Comparison of ENCODE assay signal across 19 cellular contexts in the genomic region with DNA sequence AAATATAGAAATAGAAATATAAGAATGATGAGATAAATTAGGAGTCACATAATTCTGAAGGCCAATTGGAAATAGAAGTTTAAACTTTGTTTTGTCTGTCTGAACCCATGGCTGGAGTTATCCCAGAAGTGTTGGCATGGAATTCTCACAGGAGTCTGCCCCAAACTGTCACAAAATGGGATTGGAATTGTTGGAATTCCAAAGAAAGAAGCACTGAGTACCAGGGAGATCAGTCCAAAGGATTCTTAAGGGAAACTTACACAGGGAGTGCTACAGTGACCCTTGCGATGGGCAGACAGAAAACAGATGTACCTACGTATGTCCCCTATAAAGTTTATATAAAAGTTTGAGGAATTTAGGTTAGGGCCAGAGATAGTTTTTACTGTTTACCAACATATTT.
A peak's percentile ranks its signal among the peaks of the same experiment; 100 is the strongest.
DNase-seq lines count a peak whose midpoint lies in the region; ATAC-seq, FAIRE-seq and TF ChIP-seq lines count a peak whose summit lies in the region.
"Had no signal": no experiment of that assay in that cellular context is flagged by ENCODE, and none has a peak within 500 bp of the region (broad histone marks: within the 10 kb centered on the region; RNA-seq: fewer than 3 reads in every experiment).

No MANE protein-coding gene starts in this region.

- DNase-seq in NT2/D1 (ENCODE audit: low read depth, low spot score), result peak; percentile 2
- DNase-seq in H1 (ENCODE audit: low read depth in 1 of 2, low spot score in 2 of 2), result no peak
- DNase-seq in mesendoderm, result peak; percentile 60
- no peak for DNase-seq in osteocyte (ENCODE audit: extremely low spot score, unreplicated experiment)
- no peak for DNase-seq in body of pancreas
- DNase-seq in cerebellar cortex (ENCODE audit: low spot score), result no peak
- no peak for DNase-seq in SK-N-SH
- no peak for DNase-seq in NOMO-1 treated with DMSO at 0.1 percent for 48 hours (lab: John Stamatoyannopoulos, UW; ENCODE audit: unreplicated experiment)
- DNase-seq: C1 segment of cervical spinal cord; Calu3; CD4-positive, alpha-beta memory T cell; COR-L47; DMS53; DMS79 treated with DMSO at 0.1 percent for 48 hours; GM23248; HCEC 1CT had no signal

- FAIRE-seq in H1 (lab: Jason Lieb, UNC), result peak; percentile 42
- FAIRE-seq: G401.6, GM12892, H54 had no signal

- no peak for TF ChIP-seq RAD21 in H1 (IDR thresholded peaks at IDR 0.05 in 1 of 2, conservative IDR thresholded peaks at IDR 0.05 in 1 of 2; ENCODE audit: low read depth in 2 of 2, low read length in 2 of 2)
- TF ChIP-seq RAD21 in SK-N-SH (IDR thresholded peaks at IDR 0.05; ENCODE audit: low read length), result no peak

- TF ChIP-seq EP300 in H1 (IDR thresholded peaks at IDR 0.05; ENCODE audit: borderline replicate concordance in 1 of 2, low read depth in 2 of 2, low read length in 2 of 2) (no peak), SK-N-SH (IDR thresholded peaks at IDR 0.05; ENCODE audit: borderline replicate concordance in 1 of 2, low read depth in 1 of 2, low read length in 1 of 2) (no peak)

- no peaks in the 10 kb centered on the region for H3K79me2 ChIP-seq in H1 (ENCODE audit: control insufficient read depth in 1 of 2, insufficient read depth in 2 of 2, low read length in 2 of 2)
- H3K79me2 ChIP-seq in mesendoderm (ENCODE audit: control insufficient read depth, insufficient read depth, low read length), result no peaks in the 10 kb centered on the region
- no peaks in the 10 kb centered on the region for H3K79me2 ChIP-seq in SK-N-SH (ENCODE audit: insufficient read depth)

- no peaks in the 10 kb centered on the region for H3K23me2 ChIP-seq in H1 (ENCODE audit: low read depth, low read length)

- H3K14ac ChIP-seq in H1 (ENCODE audit: insufficient read length), result no peak overlapping the region

- H3K56ac ChIP-seq in H1 (replicated peaks; ENCODE audit: insufficient read length, low read depth, low read length) (no peak overlapping the region), mesendoderm (ENCODE audit: low read length) (no peak overlapping the region)

- POLR2A ChIA-PET in H1 (lab: Charles Lee; ENCODE audit: partially characterized antibody), result no interaction called here
- POLR2A ChIA-PET in SK-N-SH (lab: Yijun Ruan, JAX), result no interaction called here

- H3K4ac ChIP-seq in H1 (replicated peaks; ENCODE audit: insufficient read length, low read depth, low read length), result no peak overlapping the region
- H3K4ac ChIP-seq in mesendoderm (ENCODE audit: low read depth, low read length), result no peak overlapping the region

- H3K27me3 ChIP-seq in NT2/D1 (ENCODE audit: insufficient read depth, insufficient read length) (no peaks in the 10 kb centered on the region), H1 (replicated peaks in 1 of 4; ENCODE audit: control insufficient read depth in 3 of 4, extremely low read depth in 1 of 4, insufficient read depth in 3 of 4, low read length in 3 of 4) (no peaks in the 10 kb centered on the region), mesendoderm (ENCODE audit: insufficient read depth, low read length, poor library complexity) (no peaks in the 10 kb centered on the region), body of pancreas (no peaks in the 10 kb centered on the region), SK-N-SH (ENCODE audit: insufficient read depth) (no peaks in the 10 kb centered on the region)

- intact Hi-C loops in body of pancreas (cut with DNase I), result no loop called here

- H4K91ac ChIP-seq in H1 (replicated peaks; ENCODE audit: insufficient read length, low read length), result no peak overlapping the region

- peaks cover 7% of the 10 kb centered on the region for H3K9me3 Mint-ChIP-seq in osteocyte (ENCODE audit: unreplicated experiment)

- H3K4me3 Mint-ChIP-seq in osteocyte (ENCODE audit: unreplicated experiment), result no peak overlapping the region
- H3K4me3 Mint-ChIP-seq: CD4-positive, alpha-beta memory T cell had no signal

- H4K5ac ChIP-seq in H1 (ENCODE audit: insufficient read length, low read depth, low read length) (no peak overlapping the region), mesendoderm (ENCODE audit: low read length) (no peak overlapping the region)

- no peak overlapping the region for H3K4me2 ChIP-seq in H1 (ENCODE audit: insufficient read depth in 1 of 2, low read depth in 2 of 2, low read length in 2 of 2)
- no peak overlapping the region for H3K4me2 ChIP-seq in mesendoderm (ENCODE audit: low read length)
- no peak overlapping the region for H3K4me2 ChIP-seq in SK-N-SH

- H3K18ac ChIP-seq in H1 (ENCODE audit: extremely low read depth, low read length) (no peak overlapping the region), mesendoderm (ENCODE audit: low read length) (no peak overlapping the region)

- TF ChIP-seq POLR2A in H1 (IDR thresholded peaks at IDR 0.05; ENCODE audit: control extremely low read depth in 1 of 2, low read depth in 2 of 2, low read length in 2 of 2), result no peak
- TF ChIP-seq POLR2A in body of pancreas (IDR thresholded peaks at IDR 0.05), result no peak

- H3K9me3 ChIP-seq in NT2/D1 (ENCODE audit: insufficient read depth, low read length) (no peaks in the 10 kb centered on the region), H1 (ENCODE audit: insufficient read depth in 2 of 2, low read depth in 1 of 2, low read length in 1 of 2) (no peaks in the 10 kb centered on the region), body of pancreas (peaks cover 0 to 5% (median 0%) of the 10 kb centered on the region in 3 donors), SK-N-SH (no peaks in the 10 kb centered on the region; the same call in 1 of the 2 replicates)

- H2BK12ac ChIP-seq in H1 (ENCODE audit: low read depth, low read length), result no peak overlapping the region

- H2AK5ac ChIP-seq in H1 (ENCODE audit: low read depth, low read length) (no peak overlapping the region), mesendoderm (ENCODE audit: low read length) (no peak overlapping the region)

- H3K4me1 ChIP-seq in NT2/D1 (ENCODE audit: insufficient read depth, insufficient read length) (no peaks in the 10 kb centered on the region), H1 (replicated peaks in 1 of 4; ENCODE audit: control insufficient read depth in 3 of 4, insufficient read depth in 4 of 4, low read length in 3 of 4) (no peaks in the 10 kb centered on the region), mesendoderm (ENCODE audit: control insufficient read depth, low read depth, low read length) (no peaks in the 10 kb centered on the region), body of pancreas (no peaks in the 10 kb centered on the region), SK-N-SH (ENCODE audit: control insufficient read depth in 1 of 2, insufficient read depth in 2 of 2, low read depth in 1 of 2, low read length in 1 of 2) (no peaks in the 10 kb centered on the region)

- H3K79me1 ChIP-seq in H1 (ENCODE audit: low read depth, low read length) (no peaks in the 10 kb centered on the region), mesendoderm (ENCODE audit: low read length) (no peaks in the 10 kb centered on the region)

- no peak overlapping the region for H2BK20ac ChIP-seq in H1 (ENCODE audit: low read length)

- H3K27me3 Mint-ChIP-seq in osteocyte (ENCODE audit: unreplicated experiment), result no peaks in the 10 kb centered on the region
- H3K27me3 Mint-ChIP-seq: CD4-positive, alpha-beta memory T cell had no signal

- H2BK15ac ChIP-seq in H1 (ENCODE audit: low read length), result no peak overlapping the region
- H2BK15ac ChIP-seq in mesendoderm (replicated peaks; ENCODE audit: low read depth), result no peak overlapping the region

- H2AFZ ChIP-seq in H1 (ENCODE audit: low read length) (no peak overlapping the region), SK-N-SH (ENCODE audit: low read depth) (no peak overlapping the region)
- H2AFZ ChIP-seq: GM23248 had no signal

- no peak overlapping the region for H3K23ac ChIP-seq in H1 (ENCODE audit: insufficient read length)
- no peak overlapping the region for H3K23ac ChIP-seq in mesendoderm (ENCODE audit: low read length)

- no peaks in the 10 kb centered on the region for H3K9me2 ChIP-seq in SK-N-SH

- 95% methylated on average over 2 of the region's 2 CpGs; no CpG with 5 or more reads in 1 of the 2 experiments for WGBS in H1 (ENCODE audit: extremely low coverage in 1 of 2, insufficient coverage in 1 of 2, insufficient read length in 1 of 2, insufficient replicate concordance in 2 of 2, low coverage in 1 of 2, low lambda C conversion rate in 2 of 2, missing lambda C conversion rate in 1 of 2), 2 experiments
- no CpG with 5 or more reads among the region's 2 CpGs for WGBS in mesendoderm (ENCODE audit: extremely low coverage, insufficient coverage, low lambda C conversion rate)
- 62 to 63% methylated on average over 2 of the region's 2 CpGs for WGBS in body of pancreas, 2 donors
- WGBS in SK-N-SH (ENCODE audit: low lambda C conversion rate), result 54% methylated on average over 2 of the region's 2 CpGs

- no peaks in the 10 kb centered on the region for H3K36me3 ChIP-seq in NT2/D1 (ENCODE audit: insufficient read depth, insufficient read length, low read length)
- no peaks in the 10 kb centered on the region for H3K36me3 ChIP-seq in H1 (ENCODE audit: control insufficient read depth in 2 of 4, insufficient read depth in 4 of 4, low read length in 3 of 4)
- no peaks in the 10 kb centered on the region for H3K36me3 ChIP-seq in mesendoderm (ENCODE audit: control insufficient read depth, insufficient read depth, low read length)
- H3K36me3 ChIP-seq in body of pancreas (replicated peaks in 1 of 2; ENCODE audit: insufficient read depth in 1 of 2, low read depth in 2 of 2), result no peaks in the 10 kb centered on the region
- no peaks in the 10 kb centered on the region for H3K36me3 ChIP-seq in SK-N-SH (replicated peaks in 1 of 2; ENCODE audit: control insufficient read depth in 1 of 2, insufficient read depth in 2 of 2, low read length in 1 of 2)

- H3K27ac Mint-ChIP-seq in osteocyte (ENCODE audit: unreplicated experiment), result peak overlapping the region; percentile 64
- H3K27ac Mint-ChIP-seq: CD4-positive, alpha-beta memory T cell had no signal

- ATAC-seq in body of pancreas, result no peak

- H4K8ac ChIP-seq in H1 (ENCODE audit: extremely low read depth, insufficient read depth, low read length), result no peak overlapping the region
- H4K8ac ChIP-seq in mesendoderm (ENCODE audit: low read depth, low read length), result no peak overlapping the region

- H3F3A ChIP-seq in SK-N-SH (replicated peaks; ENCODE audit: insufficient read depth), result no peaks in the 10 kb centered on the region

- CTCF ChIA-PET in H1 (lab: Charles Lee; ENCODE audit: partially characterized antibody) (no interaction called here), SK-N-SH (lab: Yijun Ruan, JAX) (no interaction called here)

- H3K4me1 Mint-ChIP-seq in osteocyte (ENCODE audit: unreplicated experiment), result peaks cover 13% of the 10 kb centered on the region
- H3K4me1 Mint-ChIP-seq: CD4-positive, alpha-beta memory T cell had no signal

- no peaks in the 10 kb centered on the region for H4K20me1 ChIP-seq in H1 (replicated peaks in 1 of 2; ENCODE audit: control insufficient read depth in 1 of 2, insufficient read depth in 2 of 2, low read length in 2 of 2)
- H4K20me1 ChIP-seq in SK-N-SH (ENCODE audit: insufficient read depth), result no peaks in the 10 kb centered on the region

- H2BK5ac ChIP-seq in H1 (ENCODE audit: low read depth, low read length) (no peak overlapping the region), mesendoderm (ENCODE audit: low read length) (no peak overlapping the region)

- TF ChIP-seq CTCF in H1 (IDR thresholded peaks at IDR 0.05; ENCODE audit: control extremely low read depth in 1 of 3, insufficient read depth in 1 of 3, low read depth in 1 of 3, low read length in 3 of 3) (no peak), osteocyte (IDR thresholded peaks at IDR 0.05) (no peak), body of pancreas (IDR thresholded peaks at IDR 0.05) (no peak), SK-N-SH (IDR thresholded peaks at IDR 0.05) (no peak)

- H3K36me3 Mint-ChIP-seq in osteocyte (ENCODE audit: unreplicated experiment), result peaks cover 6% of the 10 kb centered on the region
- H3K36me3 Mint-ChIP-seq: CD4-positive, alpha-beta memory T cell had no signal

- H3K27ac ChIP-seq in H1 (ENCODE audit: low read depth, low read length), result no peak overlapping the region
- H3K27ac ChIP-seq in mesendoderm (ENCODE audit: low read depth, low read length), result no peak overlapping the region
- H3K27ac ChIP-seq in body of pancreas, result no peak overlapping the region
- no peak overlapping the region for H3K27ac ChIP-seq in SK-N-SH (ENCODE audit: low read depth in 2 of 2, low read length in 1 of 2)
- H3K27ac ChIP-seq: GM23248 had no signal

- no peak overlapping the region for H3K9ac ChIP-seq in NT2/D1 (ENCODE audit: insufficient read length, low read depth)
- no peak overlapping the region for H3K9ac ChIP-seq in H1 (replicated peaks in 1 of 4; ENCODE audit: extremely low read depth in 1 of 4, low read depth in 3 of 4, low read length in 3 of 4)
- no peak overlapping the region for H3K9ac ChIP-seq in mesendoderm (ENCODE audit: low read length)
- no peak overlapping the region for H3K9ac ChIP-seq in SK-N-SH
- H3K9ac ChIP-seq: GM23248 had no signal

- H3K4me3 ChIP-seq in NT2/D1 (ENCODE audit: insufficient read length, low read depth), result no peak overlapping the region
- no peak overlapping the region for H3K4me3 ChIP-seq in H1 (ENCODE audit: extremely low read depth in 1 of 4, insufficient read depth in 2 of 4, low read depth in 3 of 4, low read length in 4 of 4)
- no peak overlapping the region for H3K4me3 ChIP-seq in mesendoderm (ENCODE audit: low read length)
- H3K4me3 ChIP-seq in body of pancreas, result no peak overlapping the region
- H3K4me3 ChIP-seq in SK-N-SH (ENCODE audit: low read depth in 2 of 2, low read length in 1 of 2), result no peak overlapping the region
- H3K4me3 ChIP-seq: GM23248 had no signal

- no peak overlapping the region for H2BK120ac ChIP-seq in H1 (replicated peaks; ENCODE audit: low read depth, low read length)
- no peak overlapping the region for H2BK120ac ChIP-seq in mesendoderm (ENCODE audit: low read depth, low read length)

Comparison
In these comparisons a context has a peak if more than half of its experiments do, and no peak if none do; other contexts are left out.
1. DNase-seq: peak in NT2/D1 (single experiment) and mesendoderm (single experiment); none in H1 (0 of 2), osteocyte (single experiment), body of pancreas (0 of 4), cerebellar cortex (single experiment), SK-N-SH (single experiment) and NOMO-1 treated with DMSO at 0.1 percent for 48 hours (single experiment).